ENCODE assay signal across 31 cellular contexts in genomic region chr12:19544351-19544750, GRCh38.
"Had no signal": no experiment of that assay in that cellular context is flagged by ENCODE, and none has a peak within 500 bp of the region (broad histone marks: within the 10 kb centered on the region; RNA-seq: fewer than 3 reads in every experiment).

No MANE protein-coding gene starts in this region.

- H3K4me3 ChIP-seq: pancreas, prostate gland, right lobe of liver, skin epidermis, smooth muscle cell, spleen, suprapubic skin, testis, tibial artery, transverse colon, upper lobe of right lung, uterus had no signal

- H3K27me3 ChIP-seq: neutrophil, pancreas, right lobe of liver, spleen, suprapubic skin, testis, tibial artery, transverse colon, upper lobe of right lung, uterus had no signal

- H3K4me1 ChIP-seq: pancreas, prostate gland, right lobe of liver, uterus had no signal

- H3K9me3 Mint-ChIP-seq: natural killer cell, nephron progenitor cell, neural crest cell, type B pancreatic cell had no signal

- H3K27ac ChIP-seq: neutrophil, pancreas, prostate gland, right lobe of liver, spleen, suprapubic skin, testis, transverse colon, upper lobe of right lung had no signal

- H3K4me1 Mint-ChIP-seq: stimulated activated memory B cell treated with anti-CD40 and anti-IgM and Interleukin-4, amounts not matched to agents 10 μg/mL and 1 μg/mL and 100 μg/mL, for 72 hours had no signal

- H3K36me3 ChIP-seq: neutrophil, pancreas, prostate gland, right lobe of liver, suprapubic skin, tibial artery, transverse colon, upper lobe of right lung, uterus had no signal

- H3K36me3 Mint-ChIP-seq: natural killer cell had no signal

- H3K27me3 Mint-ChIP-seq: naive thymus-derived CD4-positive, alpha-beta T cell; stimulated activated memory B cell treated with anti-CD40 and anti-IgM and Interleukin-4, amounts not matched to agents 10 μg/mL and 1 μg/mL and 100 μg/mL, for 72 hours; stimulated activated naive CD8-positive, alpha-beta T cell treated with anti-CD3 and anti-CD28 coated beads, Interleukin-15, amount 100 ng/mL, for 72 hours; type B pancreatic cell had no signal

- ATAC-seq: naive thymus-derived CD4-positive, alpha-beta T cell; natural killer cell; pancreas; right cardiac atrium; right lobe of liver; stimulated activated memory B cell treated with anti-CD40 and anti-IgM and Interleukin-4, amounts not matched to agents 10 μg/mL and 1 μg/mL and 100 μg/mL, for 72 hours; stimulated activated naive CD8-positive, alpha-beta T cell treated with anti-CD3 and anti-CD28 coated beads, Interleukin-15, amount 100 ng/mL, for 72 hours; stimulated activated naive CD8-positive, alpha-beta T cell treated with anti-CD3 and anti-CD28 coated beads, Interleukin-15, Interleukin-2, amounts not matched to agents 100 U/mL and 50 U/mL, for 24 hours; upper lobe of right lung had no signal

- H3K9me3 ChIP-seq: neutrophil, pancreas, prostate gland, right lobe of liver, suprapubic skin, testis, tibial artery, transverse colon, upper lobe of right lung, uterus had no signal

- H3K4me3 Mint-ChIP-seq: naive thymus-derived CD4-positive, alpha-beta T cell; natural killer cell; nephron progenitor cell; neural crest cell; stimulated activated memory B cell treated with anti-CD40 and anti-IgM and Interleukin-4, amounts not matched to agents 10 μg/mL and 1 μg/mL and 100 μg/mL, for 72 hours; stimulated activated naive CD8-positive, alpha-beta T cell treated with anti-CD3 and anti-CD28 coated beads, Interleukin-15, amount 100 ng/mL, for 72 hours; type B pancreatic cell had no signal

- H3K4me2 ChIP-seq: smooth muscle cell had no signal

- H3K27ac Mint-ChIP-seq: naive thymus-derived CD4-positive, alpha-beta T cell; natural killer cell; nephron progenitor cell; stimulated activated memory B cell treated with anti-CD40 and anti-IgM and Interleukin-4, amounts not matched to agents 10 μg/mL and 1 μg/mL and 100 μg/mL, for 72 hours; stimulated activated naive CD8-positive, alpha-beta T cell treated with anti-CD3 and anti-CD28 coated beads, Interleukin-15, amount 100 ng/mL, for 72 hours; type B pancreatic cell had no signal

- FAIRE-seq: pancreas had no signal

- DNase-seq: naive thymus-derived CD4-positive, alpha-beta T cell; natural killer cell; nephron progenitor cell; nucleus accumbens; pancreas; retina; right cardiac atrium; right lobe of liver; spleen; stimulated activated CD4-positive, alpha-beta T cell treated with anti-CD3 and anti-CD28 coated beads, Interleukin-12 subunit alpha, Interleukin-12 subunit beta, amount 100 ng/mL, for 4 hours; stimulated activated CD4-positive, alpha-beta T cell treated with anti-CD3 and anti-CD28 coated beads, Interleukin-1b, Interleukin-23, amount 100 ng/mL, for 48 hours; stimulated activated CD4-positive, alpha-beta T cell treated with anti-CD3 and anti-CD28 coated beads, Interleukin-4, amount 100 ng/mL, for 1 hour; stimulated activated CD4-positive, alpha-beta T cell treated with anti-CD3 and anti-CD28 coated beads, Interleukin-4, amount 100 ng/mL, for 4 hours; stimulated activated CD8-positive, alpha-beta memory T cell treated with anti-CD3 and anti-CD28 coated beads, Interleukin-4, amount 100 ng/mL, for 48 hours; stimulated activated naive CD4-positive, alpha-beta T cell; stimulated activated naive CD8-positive, alpha-beta T cell treated with anti-CD3 and anti-CD28 coated beads, Interleukin-15, amount 100 ng/mL, for 72 hours; stimulated activated naive CD8-positive, alpha-beta T cell treated with anti-CD3 and anti-CD28 coated beads, Interleukin-15, Interleukin-2, amounts not matched to agents 100 U/mL and 50 U/mL, for 24 hours; substantia nigra; testis; tibial artery; transverse colon; upper lobe of right lung; uterus had no signal
